Comparison of ENCODE assay signal across 24 cellular contexts in genomic region chr1:52627028-52627427, GRCh38. TPM values are rescaled to one million over a fixed set of nuclear protein-coding genes. Genes with fewer than 3 reads are reported as not detected.
DNase-seq lines count a peak whose midpoint lies in the region; ATAC-seq, FAIRE-seq and TF ChIP-seq lines count a peak whose summit lies in the region.
"Had no signal": no experiment of that assay in that cellular context is flagged by ENCODE, and none has a peak within 500 bp of the region (broad histone marks: within the 10 kb centered on the region; RNA-seq: fewer than 3 reads in every experiment).

No MANE protein-coding gene starts in this region.

- peaks cover 39% of the 10 kb centered on the region for H3K4me1 Mint-ChIP-seq in central memory CD8-positive, alpha-beta T cell

- no peak overlapping the region for H3K4me3 Mint-ChIP-seq in central memory CD8-positive, alpha-beta T cell
- H3K4me3 Mint-ChIP-seq: CD14-positive monocyte, T-cell had no signal

- H3K4me1 ChIP-seq in HepG2 (ENCODE audit: insufficient read depth, low read length) (peaks cover 43% of the 10 kb centered on the region), right lobe of liver (no peaks in the 10 kb centered on the region)
- peaks cover 8% of the 10 kb centered on the region for H3K4me1 ChIP-seq in effector memory CD4-positive, alpha-beta T cell (ENCODE audit: control insufficient read depth, insufficient read depth, low read length, poor library complexity, severe bottlenecking)

- TF ChIP-seq EP300 in HepG2 (IDR thresholded peaks at IDR 0.05; ENCODE audit: low read depth in 2 of 2, low read length in 2 of 2), result no peak
- no peak for TF ChIP-seq EP300 in HepG2 (CRISPR knock-in tag; IDR thresholded peaks at IDR 0.05; ENCODE audit: borderline replicate concordance)

- ATAC-seq in HepG2 (0 out of 3 replicates have a peak, but pooled peaks have one; percentile 21), right lobe of liver (no peak), GM18502 (IDR thresholded peaks at IDR 0.05; ENCODE audit: poor library complexity, unreplicated experiment) (no peak)
- ATAC-seq in central memory CD8-positive, alpha-beta T cell (replicated peaks; ENCODE audit: extremely low read depth, poor library complexity, severe bottlenecking), result no peak
- ATAC-seq: HCT116, PC-3, T-cell had no signal

- POLR2A ChIA-PET in HepG2 (lab: Yijun Ruan, JAX), result interaction anchor here (0.8 kb wide), 1 partner anchor 12 kb away, joined by 3 read pairs; no protein-coding TSS in a partner anchor

- H3K4me3 ChIP-seq in HepG2 (replicated peaks in 1 of 3; ENCODE audit: insufficient read depth in 1 of 3, low read depth in 2 of 3, low read length in 3 of 3), result no peak overlapping the region
- no peak overlapping the region for H3K4me3 ChIP-seq in right lobe of liver
- H3K4me3 ChIP-seq in NB4 (ENCODE audit: low read depth, low read length), result no peak overlapping the region
- no peak overlapping the region for H3K4me3 ChIP-seq in effector memory CD4-positive, alpha-beta T cell (ENCODE audit: insufficient read depth, low read depth, low read length, poor library complexity, severe bottlenecking)
- H3K4me3 ChIP-seq: SJSA1 had no signal

- in situ Hi-C loops in HepG2 (cut with HindIII; ENCODE audit: extremely low pct_ligation_motif_present, low pct_unique_long_range_greater_than_20kb), result no loop called here

- H3K27ac Mint-ChIP-seq in central memory CD8-positive, alpha-beta T cell (ENCODE audit: low read depth), result peak overlapping the region; percentile 3
- H3K27ac Mint-ChIP-seq: CD14-positive monocyte had no signal

- H3K4me2 ChIP-seq in HepG2 (ENCODE audit: low read depth, low read length), result no peak overlapping the region

- intact Hi-C loops in HepG2 (cut with micrococcal nuclease; ENCODE audit: unreplicated experiment), result no loop called here
- intact Hi-C loops in right lobe of liver (cut with DNase I), result no loop called here

- TF ChIP-seq CTCF in HepG2 (CRISPR knock-in tag; IDR thresholded peaks at IDR 0.05) (no peak), right lobe of liver (IDR thresholded peaks at IDR 0.05) (no peak), NB4 (IDR thresholded peaks at IDR 0.05; ENCODE audit: low read depth, low read length) (no peak)

- FAIRE-seq in HepG2 (lab: Jason Lieb, UNC), result no peak
- FAIRE-seq in HTR-8/SVneo (lab: Jason Lieb, UNC), result no peak
- FAIRE-seq: A204.1, GM12892 had no signal

- no peak overlapping the region for H3K9ac ChIP-seq in HepG2 (ENCODE audit: insufficient read depth, low read depth, low read length)

- peaks cover 5% of the 10 kb centered on the region; the same call in 1 of the 2 replicates for H3K9me3 ChIP-seq in HepG2 (ENCODE audit: low read length)
- no peaks in the 10 kb centered on the region for H3K9me3 ChIP-seq in right lobe of liver
- H3K9me3 ChIP-seq in effector memory CD4-positive, alpha-beta T cell (ENCODE audit: control insufficient read depth, low read length), result no peaks in the 10 kb centered on the region

- peak; percentile 23 for DNase-seq in HepG2 (ENCODE audit: low spot score)
- no peak for DNase-seq in right lobe of liver
- peak; percentile 37 for DNase-seq in NB4 (ENCODE audit: low read depth)
- no peak for DNase-seq in central memory CD8-positive, alpha-beta T cell (ENCODE audit: low spot score in 2 of 2)
- no peak for DNase-seq in HTR-8/SVneo (ENCODE audit: insufficient read length, low spot score)
- no peak for DNase-seq in effector memory CD4-positive, alpha-beta T cell
- DNase-seq in stimulated activated CD4-positive, alpha-beta T cell treated with anti-CD3 and anti-CD28 coated beads, Interleukin-4, amount 100 ng/mL, for 1 hour, result no peak
- DNase-seq: CD8-positive, alpha-beta memory T cell; DMS 273 treated with DMSO at 0.1 percent for 48 hours; DMS79; Karpas-422; NCI-H2029; NCI-H446 treated with DMSO at 0.1 percent for 48 hours; NCI-H526; PC-3; T-cell had no signal

- no peaks in the 10 kb centered on the region for H3K27me3 Mint-ChIP-seq in central memory CD8-positive, alpha-beta T cell
- H3K27me3 Mint-ChIP-seq: CD8-positive, alpha-beta memory T cell; T-cell had no signal

- H3K9me3 Mint-ChIP-seq in central memory CD8-positive, alpha-beta T cell, result no peaks in the 10 kb centered on the region
- H3K9me3 Mint-ChIP-seq: CD8-positive, alpha-beta memory T cell; T-cell had no signal

- peaks cover 7% of the 10 kb centered on the region for H3K36me3 Mint-ChIP-seq in central memory CD8-positive, alpha-beta T cell (ENCODE audit: insufficient read depth)

- TF ChIP-seq POLR2A in HepG2 (IDR thresholded peaks at IDR 0.05; ENCODE audit: insufficient read depth in 1 of 2, low read depth in 2 of 2, low read length in 2 of 2), result no peak
- TF ChIP-seq POLR2A in right lobe of liver (IDR thresholded peaks at IDR 0.05), result no peak
- no peak for TF ChIP-seq POLR2A in NB4 (IDR thresholded peaks at IDR 0.05; ENCODE audit: extremely low read depth, insufficient read length)

- no peak overlapping the region for H2AFZ ChIP-seq in HepG2 (ENCODE audit: low read length)

- no peak for TF ChIP-seq RAD21 in HepG2 (CRISPR knock-in tag; IDR thresholded peaks at IDR 0.05)

- H3K27ac ChIP-seq in HepG2 (ENCODE audit: extremely low read length, insufficient read depth, low read length), result no peak overlapping the region
- H3K27ac ChIP-seq in right lobe of liver, result no peak overlapping the region
- H3K27ac ChIP-seq in effector memory CD4-positive, alpha-beta T cell (ENCODE audit: insufficient read depth, low read length, poor library complexity, severe bottlenecking), result no peak overlapping the region
- H3K27ac ChIP-seq: SJSA1 had no signal

- 0% methylated on average over 2 of the region's 2 CpGs for WGBS in HepG2 (ENCODE audit: low lambda C conversion rate)
- 73% methylated on average over 2 of the region's 2 CpGs for WGBS in right lobe of liver (ENCODE audit: insufficient coverage, low coverage, low lambda C conversion rate, missing lambda C conversion rate)

- CTCF ChIA-PET in HepG2 (lab: Yijun Ruan, JAX; ENCODE audit: low intra/inter-chr PET ratio, low total read pairs), result no interaction called here

- BruUV-seq in HepG2 (replicated peaks; lab: Mats Ljungman, UMichigan), result no TSS peak

- H3K79me2 ChIP-seq in HepG2 (ENCODE audit: insufficient read depth, low read length), result no peaks in the 10 kb centered on the region

- H3K36me3 ChIP-seq in HepG2 (replicated peaks in 1 of 2; ENCODE audit: control insufficient read depth in 1 of 2, insufficient read depth in 2 of 2, low read length in 2 of 2) (no peaks in the 10 kb centered on the region), right lobe of liver (no peaks in the 10 kb centered on the region)
- H3K36me3 ChIP-seq in effector memory CD4-positive, alpha-beta T cell (ENCODE audit: control insufficient read depth, insufficient read depth, low read length), result no peaks in the 10 kb centered on the region
- H3K36me3 ChIP-seq: SJSA1 had no signal

- no peaks in the 10 kb centered on the region for H4K20me1 ChIP-seq in HepG2 (ENCODE audit: insufficient read depth, low read length)

- H3K27me3 ChIP-seq in HepG2 (ENCODE audit: control insufficient read depth in 1 of 2, insufficient read depth in 2 of 2, low read length in 2 of 2) (peaks cover 2 to 3% of the 10 kb centered on the region in 2 experiments; a peak in 2 of 5 replicates), right lobe of liver (no peaks in the 10 kb centered on the region)
- no peaks in the 10 kb centered on the region for H3K27me3 ChIP-seq in effector memory CD4-positive, alpha-beta T cell (replicated peaks; ENCODE audit: control insufficient read depth, insufficient read depth, low read length, poor library complexity, severe bottlenecking)
- H3K27me3 ChIP-seq: SJSA1 had no signal

RNA-seq across cellular contexts. Expression of gene SHISAL2A, which starts 5.9 kb away (rescaled TPM):
- not detected in 2 replicates for total RNA-seq in HepG2 (2016; rRNA removed; fragmentation: Illumina TruSeq; extraction: Trizol)
- total RNA-seq in HepG2 (2016; cell fraction: cytosol; rRNA removed; fragmentation: Illumina TruSeq; extraction: Trizol; ENCODE audit: low read depth), result not detected in 2 replicates
- not detected in 2 replicates for total RNA-seq in HepG2 (2016; cell fraction: insoluble cytoplasmic fraction; rRNA removed; fragmentation: Illumina TruSeq; extraction: Trizol)
- total RNA-seq in HepG2 (2016; cell fraction: membrane; rRNA removed; fragmentation: Illumina TruSeq; extraction: Trizol), result not detected in 2 replicates
- not detected in 2 replicates for total RNA-seq in HepG2 (2016; cell fraction: nucleus; rRNA removed; fragmentation: Illumina TruSeq; extraction: Trizol)
- not detected in 2 replicates for polyA plus RNA-seq in HepG2 (2011; rRNA removed)
- polyA plus RNA-seq in HepG2 (2011; cell fraction: cytosol; rRNA removed), result not detected in 2 replicates
- not detected in 2 replicates for polyA plus RNA-seq in HepG2 (2011; cell fraction: nucleus; rRNA removed)
- not detected in 2 replicates for polyA plus RNA-seq in HepG2 (2012)
- not detected in 2 replicates for polyA plus RNA-seq in HepG2 (2016; cell fraction: cytosol; fragmentation: Illumina TruSeq; extraction: Trizol; ENCODE audit: low read depth)
- not detected in 2 replicates for polyA plus RNA-seq in HepG2 (2016; cell fraction: insoluble cytoplasmic fraction; fragmentation: Illumina TruSeq; extraction: Trizol; ENCODE audit: low read depth)
- polyA plus RNA-seq in HepG2 (2016; cell fraction: membrane; fragmentation: Illumina TruSeq; extraction: Trizol; ENCODE audit: low read depth), result not detected in 2 replicates
- not detected in 2 replicates for polyA plus RNA-seq in HepG2 (2016; cell fraction: nucleus; fragmentation: Illumina TruSeq; extraction: Trizol; ENCODE audit: insufficient read depth, low read depth)
- polyA minus RNA-seq in HepG2 (2011; rRNA and poly(A)+ RNA removed; ENCODE audit: low replicate concordance), result not detected in 2 replicates
- polyA minus RNA-seq in HepG2 (2011; cell fraction: cytosol; rRNA and poly(A)+ RNA removed), result not detected in 2 replicates
- not detected in 2 replicates for polyA minus RNA-seq in HepG2 (2011; cell fraction: nucleus; rRNA and poly(A)+ RNA removed)
- total RNA-seq in right lobe of liver, result not detected
- total RNA-seq: H4, PC-3, SJSA1 had no signal
- polyA plus RNA-seq: AG04450 had no signal

RNA-seq across cellular contexts. Expression of gene GPX7, which starts 24.9 kb away (rescaled TPM):
- total RNA-seq in HepG2 (2016; rRNA removed; fragmentation: Illumina TruSeq; extraction: Trizol), result 10.5 and 14.1 TPM in 2 replicates
- total RNA-seq in HepG2 (2016; cell fraction: cytosol; rRNA removed; fragmentation: Illumina TruSeq; extraction: Trizol; ENCODE audit: low read depth), result 8.7 and 9.3 TPM in 2 replicates
- total RNA-seq in HepG2 (2016; cell fraction: insoluble cytoplasmic fraction; rRNA removed; fragmentation: Illumina TruSeq; extraction: Trizol), result 9.7 and 15.2 TPM in 2 replicates
- 13.8 and 16.2 TPM in 2 replicates for total RNA-seq in HepG2 (2016; cell fraction: membrane; rRNA removed; fragmentation: Illumina TruSeq; extraction: Trizol)
- 10.8 and 12.2 TPM in 2 replicates for total RNA-seq in HepG2 (2016; cell fraction: nucleus; rRNA removed; fragmentation: Illumina TruSeq; extraction: Trizol)
- polyA plus RNA-seq in HepG2 (2011; rRNA removed), result 16.2 and 17.2 TPM in 2 replicates
- 16.8 and 17.0 TPM in 2 replicates for polyA plus RNA-seq in HepG2 (2011; cell fraction: cytosol; rRNA removed)
- 8.6 and 8.7 TPM in 2 replicates for polyA plus RNA-seq in HepG2 (2011; cell fraction: nucleus; rRNA removed)
- polyA plus RNA-seq in HepG2 (2012), result 6.8 and 8.6 TPM in 2 replicates
- 11.6 and 12.7 TPM in 2 replicates for polyA plus RNA-seq in HepG2 (2016; cell fraction: cytosol; fragmentation: Illumina TruSeq; extraction: Trizol; ENCODE audit: low read depth)
- 11.0 and 12.6 TPM in 2 replicates for polyA plus RNA-seq in HepG2 (2016; cell fraction: insoluble cytoplasmic fraction; fragmentation: Illumina TruSeq; extraction: Trizol; ENCODE audit: low read depth)
- 14.9 and 18.3 TPM in 2 replicates for polyA plus RNA-seq in HepG2 (2016; cell fraction: membrane; fragmentation: Illumina TruSeq; extraction: Trizol; ENCODE audit: low read depth)
- polyA plus RNA-seq in HepG2 (2016; cell fraction: nucleus; fragmentation: Illumina TruSeq; extraction: Trizol; ENCODE audit: insufficient read depth, low read depth), result 22.5 and 22.7 TPM in 2 replicates
- 14.0 TPM in 1 of 2 replicates, not detected in the other for polyA minus RNA-seq in HepG2 (2011; rRNA and poly(A)+ RNA removed; ENCODE audit: low replicate concordance)
- 7.2 and 8.1 TPM in 2 replicates for polyA minus RNA-seq in HepG2 (2011; cell fraction: cytosol; rRNA and poly(A)+ RNA removed)
- 3.7 and 3.9 TPM in 2 replicates for polyA minus RNA-seq in HepG2 (2011; cell fraction: nucleus; rRNA and poly(A)+ RNA removed)
- 1 to 10 TPM; 1.6 to 4.3 (median 2.7) TPM for total RNA-seq in right lobe of liver
- total RNA-seq: PC-3 had no signal

Comparison
In these comparisons a context has a peak if more than half of its experiments do, and no peak if none do; other contexts are left out.
1. DNase-seq: peak in HepG2 (single experiment) and NB4 (single experiment); none in right lobe of liver (0 of 3), central memory CD8-positive, alpha-beta T cell (0 of 2), HTR-8/SVneo (single experiment), effector memory CD4-positive, alpha-beta T cell (0 of 3) and stimulated activated CD4-positive, alpha-beta T cell treated with anti-CD3 and anti-CD28 coated beads, Interleukin-4, amount 100 ng/mL, for 1 hour (single experiment).